Comparison of ENCODE assay signal across 8 cellular contexts in genomic region chr12:75724913-75725312, GRCh38.
DNase-seq lines count a peak whose midpoint lies in the region; ATAC-seq, FAIRE-seq and TF ChIP-seq lines count a peak whose summit lies in the region.

No MANE protein-coding gene starts in this region.

- H3K4me3 Mint-ChIP-seq in activated T-cell treated with anti-CD3 and anti-CD28 coated beads, Interleukin-2, amount 50 U/mL, for 24 hours, result no peak overlapping the region

- WGBS in K562 (ENCODE audit: insufficient coverage, low coverage, missing lambda C conversion rate), result 25% methylated on average over 5 of the region's 5 CpGs
- WGBS in right lobe of liver (ENCODE audit: insufficient coverage, low coverage, low lambda C conversion rate, missing lambda C conversion rate), result 27% methylated on average over 5 of the region's 5 CpGs

- peaks cover 28% of the 10 kb centered on the region for H3K4me1 Mint-ChIP-seq in activated T-cell treated with anti-CD3 and anti-CD28 coated beads, Interleukin-2, amount 50 U/mL, for 24 hours (ENCODE audit: low read depth)

- H2AFZ ChIP-seq in K562 (ENCODE audit: low read depth, low read length), result no peak overlapping the region

- TF ChIP-seq POLR2A in K562 (conservative IDR thresholded peaks at IDR 0.05) (no peak), right lobe of liver (IDR thresholded peaks at IDR 0.05) (no peak)

- no peak overlapping the region for H3K4me2 ChIP-seq in K562 (ENCODE audit: insufficient read depth, low read length)

- H3K27ac Mint-ChIP-seq in activated T-cell treated with anti-CD3 and anti-CD28 coated beads, Interleukin-2, amount 50 U/mL, for 24 hours, result no peak overlapping the region

- BruUV-seq in K562 (replicated peaks; lab: Mats Ljungman, UMichigan), result no TSS peak

- no peaks in the 10 kb centered on the region for H3K36me3 Mint-ChIP-seq in activated T-cell treated with anti-CD3 and anti-CD28 coated beads, Interleukin-2, amount 50 U/mL, for 24 hours (ENCODE audit: low read depth)

- CTCF ChIA-PET in K562 (lab: Yijun Ruan, JAX; ENCODE audit: low intra/inter-chr PET ratio), result no interaction called here

- no peak for TF ChIP-seq EP300 in K562 (IDR thresholded peaks at IDR 0.05; ENCODE audit: low read length)

- peaks cover 3% of the 10 kb centered on the region for H3K9me3 Mint-ChIP-seq in activated T-cell treated with anti-CD3 and anti-CD28 coated beads, Interleukin-2, amount 50 U/mL, for 24 hours

- POLR2A ChIA-PET in K562 (lab: Yijun Ruan, JAX), result interaction anchor here (0.8 to 0.9 kb wide), 2 partner anchors 12 to 363 kb away, joined by 3 to 4 read pairs; no protein-coding TSS in a partner anchor

- H3K36me3 ChIP-seq in K562 (ENCODE audit: control insufficient read depth, insufficient read depth, low read length) (no peaks in the 10 kb centered on the region), right lobe of liver (no peaks in the 10 kb centered on the region)
- no peaks in the 10 kb centered on the region for H3K36me3 ChIP-seq in effector memory CD4-positive, alpha-beta T cell (ENCODE audit: control insufficient read depth, insufficient read depth, low read length)

- H3K9me1 ChIP-seq in K562 (ENCODE audit: control insufficient read depth, insufficient read depth, low read length), result no peaks in the 10 kb centered on the region

- peak; percentile 41 for ATAC-seq in K562
- ATAC-seq in right lobe of liver, result peak; percentile 54 to 80 (median 68)
- no peak for ATAC-seq in HG02970 (IDR thresholded peaks at IDR 0.05; ENCODE audit: low FRiP score, unreplicated experiment)

- no peaks in the 10 kb centered on the region for H4K20me1 ChIP-seq in K562 (replicated peaks; ENCODE audit: control insufficient read depth, insufficient read depth, low read length)

- H3K27me3 Mint-ChIP-seq in activated T-cell treated with anti-CD3 and anti-CD28 coated beads, Interleukin-2, amount 50 U/mL, for 24 hours, result no peaks in the 10 kb centered on the region

- no peaks in the 10 kb centered on the region for H3K9me3 ChIP-seq in K562 (replicated peaks; ENCODE audit: control insufficient read depth, insufficient read depth, low read depth, low read length)
- no peaks in the 10 kb centered on the region for H3K9me3 ChIP-seq in right lobe of liver
- H3K9me3 ChIP-seq in effector memory CD4-positive, alpha-beta T cell (ENCODE audit: control insufficient read depth, low read length), result no peaks in the 10 kb centered on the region

- H3K27ac ChIP-seq in K562 (ENCODE audit: extremely low read depth, low read depth, low read length), result no peak overlapping the region
- no peak overlapping the region for H3K27ac ChIP-seq in right lobe of liver
- H3K27ac ChIP-seq in effector memory CD4-positive, alpha-beta T cell (ENCODE audit: insufficient read depth, low read length, poor library complexity, severe bottlenecking), result no peak overlapping the region

- DNase-seq in AG08396 (ENCODE audit: low spot score), result peak; percentile 53
- peak; percentile 94 for DNase-seq in NCI-H1694 (lab: John Stamatoyannopoulos, UW)
- DNase-seq in K562 (ENCODE audit: extremely low read depth in 1 of 4, low spot score in 3 of 4), result peak in 1 of 4 experiments; percentile 50
- no peak for DNase-seq in right lobe of liver
- DNase-seq in effector memory CD4-positive, alpha-beta T cell, result no peak
- DNase-seq in activated T-cell treated with anti-CD3 and anti-CD28 coated beads, Interleukin-2, amount 50 U/mL, for 24 hours, result no peak
- DNase-seq in NCI-H1930 (lab: John Stamatoyannopoulos, UW), result no peak

- no peaks in the 10 kb centered on the region for H3K79me2 ChIP-seq in K562 (ENCODE audit: control insufficient read depth, insufficient read depth, low read length)

- intact Hi-C loops in K562 (cut with micrococcal nuclease), result loop anchor here (10.0 kb wide), 1 partner anchor 200 kb away; no protein-coding TSS in a partner anchor
- intact Hi-C loops in right lobe of liver (cut with DNase I), result no loop called here

- H3K4me3 ChIP-seq in K562 (no peak overlapping the region), right lobe of liver (no peak overlapping the region)
- no peak overlapping the region for H3K4me3 ChIP-seq in effector memory CD4-positive, alpha-beta T cell (ENCODE audit: insufficient read depth, low read depth, low read length, poor library complexity, severe bottlenecking)

- no peak for TF ChIP-seq RAD21 in K562 (CRISPR knock-in tag; conservative IDR thresholded peaks at IDR 0.05 in 1 of 2, IDR thresholded peaks at IDR 0.05 in 1 of 2)

- TF ChIP-seq CTCF in K562 (IDR thresholded peaks at IDR 0.05 in 2 of 3, conservative IDR thresholded peaks at IDR 0.05 in 1 of 3; ENCODE audit: insufficient read depth in 2 of 3, low read depth in 1 of 3, low read length in 3 of 3), result no peak
- no peak for TF ChIP-seq CTCF in right lobe of liver (IDR thresholded peaks at IDR 0.05)

- in situ Hi-C loops in K562 (cut with MboI), result no loop called here

- H3K27me3 ChIP-seq in K562 (ENCODE audit: control insufficient read depth in 2 of 2, insufficient read depth in 2 of 2, low read length in 2 of 2) (no peaks in the 10 kb centered on the region), right lobe of liver (no peaks in the 10 kb centered on the region)
- H3K27me3 ChIP-seq in effector memory CD4-positive, alpha-beta T cell (replicated peaks; ENCODE audit: control insufficient read depth, insufficient read depth, low read length, poor library complexity, severe bottlenecking), result no peaks in the 10 kb centered on the region

- H3K4me1 ChIP-seq in K562 (replicated peaks in 1 of 2; ENCODE audit: control insufficient read depth in 2 of 2, insufficient read depth in 2 of 2, low read length in 2 of 2), result peaks cover 0 to 28% of the 10 kb centered on the region in 2 experiments; a peak in 3 of 5 replicates
- H3K4me1 ChIP-seq in right lobe of liver, result peaks cover 0 to 16% (median 3%) of the 10 kb centered on the region in 4 donors
- no peaks in the 10 kb centered on the region for H3K4me1 ChIP-seq in effector memory CD4-positive, alpha-beta T cell (ENCODE audit: control insufficient read depth, insufficient read depth, low read length, poor library complexity, severe bottlenecking)

- peak; percentile 72 for FAIRE-seq in K562 (lab: Jason Lieb, UNC)

- H3K9ac ChIP-seq in K562 (ENCODE audit: insufficient read depth in 1 of 2, low read depth in 2 of 2, low read length in 2 of 2), result no peak overlapping the region

TF ChIP-seq in K562, 482 proteins besides CTCF, POLR2A, EP300 and RAD21 (continues in another document):
- TF ChIP-seq GTF2E2 (tag; IDR thresholded peaks at IDR 0.05), result 0 out of 2 replicates have a peak, but pooled peaks have one; percentile 50
- TF ChIP-seq SOX6 (IDR thresholded peaks at IDR 0.05), result 0 out of 2 replicates have a peak, but pooled peaks have one; percentile 14
- TF ChIP-seq ZNF175 (CRISPR knock-in tag; IDR thresholded peaks at IDR 0.05; ENCODE audit: low read depth), result peak; percentile 44; the same call in 1 of the 2 replicates
- peak in 1 of 2 experiments; percentile 47; a peak in 1 of 4 replicates for TF ChIP-seq KDM1A (IDR thresholded peaks at IDR 0.05)
- TF ChIP-seq TFE3 (CRISPR knock-in tag; IDR thresholded peaks at IDR 0.05), result no peak
- TF ChIP-seq RBM15 (IDR thresholded peaks at IDR 0.05; ENCODE audit: insufficient read depth, low read length), result no peak
- TF ChIP-seq ZC3H8 (IDR thresholded peaks at IDR 0.05), result no peak
- 0 out of 2 replicates have a peak, but pooled peaks have one; percentile 15 for TF ChIP-seq NCOR1 (IDR thresholded peaks at IDR 0.05)
- peak; percentile 58 for TF ChIP-seq CBFA2T3 (IDR thresholded peaks at IDR 0.05)
- peak; percentile 48; the same call in 1 of the 2 replicates for TF ChIP-seq TCF3 (CRISPR knock-in tag; IDR thresholded peaks at IDR 0.05)
- TF ChIP-seq HDAC6 (IDR thresholded peaks at IDR 0.05; ENCODE audit: low read depth, low read length), result no peak
- 0 out of 2 replicates have a peak, but pooled peaks have one; percentile 16 for TF ChIP-seq TAL1 (IDR thresholded peaks at IDR 0.05)
- peak in 1 of 2 experiments; percentile 39; a peak in 1 of 4 replicates for TF ChIP-seq RCOR1 (IDR thresholded peaks at IDR 0.05; ENCODE audit: borderline replicate concordance in 1 of 2, low read depth in 2 of 2, low read length in 2 of 2)
- 0 out of 2 replicates have a peak, but pooled peaks have one; percentile 18 for TF ChIP-seq CBFA2T2 (conservative IDR thresholded peaks at IDR 0.05)
- TF ChIP-seq PBX2 (CRISPR knock-in tag; IDR thresholded peaks at IDR 0.05; ENCODE audit: low read depth), result no peak
- TF ChIP-seq PBX2 (tag; conservative IDR thresholded peaks at IDR 0.05; ENCODE audit: low read depth), result 0 out of 2 replicates have a peak, but pooled peaks have one; percentile 16

Comparison
In these comparisons a context has a peak if more than half of its experiments do, and no peak if none do; other contexts are left out.
1. DNase-seq: peak in AG08396 (single experiment) and NCI-H1694 (single experiment); none in right lobe of liver (0 of 3), effector memory CD4-positive, alpha-beta T cell (0 of 3), activated T-cell treated with anti-CD3 and anti-CD28 coated beads, Interleukin-2, amount 50 U/mL, for 24 hours (single experiment) and NCI-H1930 (0 of 2).